Comparison of ENCODE assay signal across 9 cellular contexts in the genomic region with DNA sequence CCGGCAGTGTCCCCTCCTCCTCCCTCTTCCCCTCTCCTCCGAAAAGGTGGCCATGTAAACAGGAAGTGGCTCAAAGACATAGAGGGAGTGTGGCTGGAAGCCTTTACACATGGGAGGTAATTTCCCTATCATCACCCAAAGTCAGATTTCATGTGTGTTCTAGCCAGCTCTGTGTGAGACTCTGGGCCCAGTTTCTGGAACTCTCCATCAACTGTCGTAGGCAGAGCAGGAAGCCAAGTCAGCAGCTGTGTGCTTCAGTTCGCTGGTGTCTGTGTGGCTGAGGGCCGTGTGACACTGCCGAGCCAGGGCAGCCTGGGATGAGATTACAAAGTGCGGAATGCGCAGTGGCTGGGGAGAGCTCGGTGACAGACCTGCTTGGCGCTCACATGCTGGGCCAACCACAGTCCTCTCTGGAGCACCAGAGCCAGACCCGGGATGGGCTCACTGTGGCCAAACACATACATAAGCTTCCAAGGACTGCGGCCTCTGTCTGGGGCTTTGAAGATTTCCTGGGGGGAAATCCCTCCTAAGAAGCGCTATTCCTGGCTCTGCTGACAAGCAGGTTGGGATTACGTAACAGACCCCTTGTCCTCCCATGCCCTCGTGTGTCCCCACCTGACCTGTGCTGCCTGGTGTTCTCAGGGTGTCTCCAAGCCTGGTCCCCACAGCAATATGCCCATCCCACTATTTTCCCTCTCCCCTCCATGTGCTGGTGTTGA. TPM values are rescaled to one million over a fixed set of nuclear protein-coding genes. Genes with fewer than 3 reads are reported as not detected.
DNase-seq lines count a peak whose midpoint lies in the region; ATAC-seq and TF ChIP-seq lines count a peak whose summit lies in the region.
"Had no signal": no experiment of that assay in that cellular context is flagged by ENCODE, and none has a peak within 500 bp of the region (broad histone marks: within the 10 kb centered on the region; RNA-seq: fewer than 3 reads in every experiment).

No MANE protein-coding gene starts in this region.

- H3K27ac Mint-ChIP-seq in GM23338 = peak overlapping the region; percentile 90

- peaks cover 3% of the 10 kb centered on the region for H3K27me3 Mint-ChIP-seq in GM23338 (ENCODE audit: insufficient read depth, low read depth, poor library complexity)

- WGBS in adrenal gland, 4 donors = 37 to 56% (median 40%) methylated on average over 6 to 15 of the region's 15 CpGs

- peak; percentile 32 for DNase-seq in GM23338 (ENCODE audit: low spot score)
- peak; percentile 48 to 92 (median 68) for DNase-seq in adrenal gland
- peak; percentile 44 to 57 for DNase-seq in hippocampal formation (lab: John Stamatoyannopoulos, UW)
- DNase-seq in skeletal muscle cell (ENCODE audit: low read depth) = peak; percentile 64
- no peak for DNase-seq in activated effector memory CD4-positive, alpha-beta T cell treated with anti-CD3 and anti-CD28 coated beads, Interleukin-2, amount 50 U/mL, for 16 hours
- no peak for DNase-seq in activated CD4-positive, CD25-positive, alpha-beta regulatory T cell (lab: John Stamatoyannopoulos, UW)
- no peak for DNase-seq in amniotic stem cell (lab: John Stamatoyannopoulos, UW)
- DNase-seq: activated naive CD8-positive, alpha-beta T cell treated with anti-CD3 and anti-CD28 coated beads, Interleukin-2, amount 50 U/mL, for 24 hours had no signal

- H2AFZ ChIP-seq in GM23338 = no peak overlapping the region

- 0 out of 2 replicates have a peak overlapping the region, but pooled peaks have one; percentile 55 for H3K4me2 ChIP-seq in GM23338

- peaks cover 44% of the 10 kb centered on the region for H3K4me1 Mint-ChIP-seq in GM23338

- 0 out of 2 replicates have a peak, but pooled peaks cover 9% of the 10 kb centered on the region for H3F3A ChIP-seq in GM23338 (replicated peaks; ENCODE audit: low read depth)

- no peak for TF ChIP-seq CTCF in GM23338 (conservative IDR thresholded peaks at IDR 0.05; ENCODE audit: low read depth in 2 of 2)
- TF ChIP-seq CTCF in adrenal gland (IDR thresholded peaks at IDR 0.05) = no peak

- H4K20me1 ChIP-seq in GM23338 (replicated peaks; ENCODE audit: insufficient read depth) = peaks cover 3% of the 10 kb centered on the region

- peak; percentile 23 to 31 for TF ChIP-seq POLR2A in adrenal gland (IDR thresholded peaks at IDR 0.05)

- ATAC-seq in GM23338 (peak; percentile 64), HG02642 (IDR thresholded peaks at IDR 0.05; ENCODE audit: poor library complexity, unreplicated experiment) (no peak)
- ATAC-seq: activated naive CD8-positive, alpha-beta T cell treated with anti-CD3 and anti-CD28 coated beads, Interleukin-2, amount 50 U/mL, for 24 hours had no signal

- H3K9me2 ChIP-seq in GM23338 (ENCODE audit: insufficient read depth) = no peaks in the 10 kb centered on the region

- no peaks in the 10 kb centered on the region for H3K9me3 Mint-ChIP-seq in GM23338
- H3K9me3 Mint-ChIP-seq: activated naive CD8-positive, alpha-beta T cell treated with anti-CD3 and anti-CD28 coated beads, Interleukin-2, amount 50 U/mL, for 24 hours had no signal

- H3K4me1 ChIP-seq in GM23338 (ENCODE audit: insufficient read depth) (peaks cover 25% of the 10 kb centered on the region), adrenal gland (replicated peaks in 1 of 2) (peaks cover 15 to 32% of the 10 kb centered on the region in 2 donors)

- H3K27ac ChIP-seq in GM23338 (ENCODE audit: low read depth) (peak overlapping the region; percentile 87), adrenal gland (peak overlapping the region in 4 of 5 donors; percentile 47 to 73 (median 62))

- H3K36me3 ChIP-seq in GM23338 (ENCODE audit: insufficient read depth) (peaks cover 3% of the 10 kb centered on the region; the same call in 1 of the 2 replicates), adrenal gland (replicated peaks in 1 of 2) (no peaks in the 10 kb centered on the region)

- H3K36me3 Mint-ChIP-seq in GM23338 (ENCODE audit: low read depth) = peaks cover 33% of the 10 kb centered on the region

- intact Hi-C loops in adrenal gland (cut with DNase I) = loop anchor here in 1 of 2 donors (5.0 kb wide), 1 partner anchor 121 kb away; no protein-coding TSS in a partner anchor

- no peak overlapping the region for H3K4me3 ChIP-seq in GM23338
- H3K4me3 ChIP-seq in adrenal gland = no peak overlapping the region
- no peak overlapping the region for H3K4me3 ChIP-seq in skeletal muscle cell (ENCODE audit: low read depth, low read length)

- H3K79me2 ChIP-seq in GM23338 (replicated peaks; ENCODE audit: insufficient read depth) = peaks cover 44% of the 10 kb centered on the region

- H3K4me3 Mint-ChIP-seq in GM23338 = no peak overlapping the region
- H3K4me3 Mint-ChIP-seq: activated naive CD8-positive, alpha-beta T cell treated with anti-CD3 and anti-CD28 coated beads, Interleukin-2, amount 50 U/mL, for 24 hours had no signal

- H3K27me3 ChIP-seq in GM23338 (ENCODE audit: insufficient read depth) (no peaks in the 10 kb centered on the region), adrenal gland (no peaks in the 10 kb centered on the region)

- no peaks in the 10 kb centered on the region for H3K9me3 ChIP-seq in adrenal gland (replicated peaks in 1 of 3)

TF ChIP-seq in GM23338, 12 proteins besides CTCF, POLR2A, EP300 and RAD21 (continues in another document):
- TF ChIP-seq JUNB (IDR thresholded peaks at IDR 0.05; ENCODE audit: unreplicated experiment) = no peak
- TF ChIP-seq ZNF114 (CRISPR knock-in tag; IDR thresholded peaks at IDR 0.05) = no peak
- no peak for TF ChIP-seq CREB1 (CRISPR knock-in tag; IDR thresholded peaks at IDR 0.05; ENCODE audit: low read depth)
- TF ChIP-seq STAT1 (IDR thresholded peaks at IDR 0.05; ENCODE audit: unreplicated experiment) = no peak
- TF ChIP-seq, protein P1, sequence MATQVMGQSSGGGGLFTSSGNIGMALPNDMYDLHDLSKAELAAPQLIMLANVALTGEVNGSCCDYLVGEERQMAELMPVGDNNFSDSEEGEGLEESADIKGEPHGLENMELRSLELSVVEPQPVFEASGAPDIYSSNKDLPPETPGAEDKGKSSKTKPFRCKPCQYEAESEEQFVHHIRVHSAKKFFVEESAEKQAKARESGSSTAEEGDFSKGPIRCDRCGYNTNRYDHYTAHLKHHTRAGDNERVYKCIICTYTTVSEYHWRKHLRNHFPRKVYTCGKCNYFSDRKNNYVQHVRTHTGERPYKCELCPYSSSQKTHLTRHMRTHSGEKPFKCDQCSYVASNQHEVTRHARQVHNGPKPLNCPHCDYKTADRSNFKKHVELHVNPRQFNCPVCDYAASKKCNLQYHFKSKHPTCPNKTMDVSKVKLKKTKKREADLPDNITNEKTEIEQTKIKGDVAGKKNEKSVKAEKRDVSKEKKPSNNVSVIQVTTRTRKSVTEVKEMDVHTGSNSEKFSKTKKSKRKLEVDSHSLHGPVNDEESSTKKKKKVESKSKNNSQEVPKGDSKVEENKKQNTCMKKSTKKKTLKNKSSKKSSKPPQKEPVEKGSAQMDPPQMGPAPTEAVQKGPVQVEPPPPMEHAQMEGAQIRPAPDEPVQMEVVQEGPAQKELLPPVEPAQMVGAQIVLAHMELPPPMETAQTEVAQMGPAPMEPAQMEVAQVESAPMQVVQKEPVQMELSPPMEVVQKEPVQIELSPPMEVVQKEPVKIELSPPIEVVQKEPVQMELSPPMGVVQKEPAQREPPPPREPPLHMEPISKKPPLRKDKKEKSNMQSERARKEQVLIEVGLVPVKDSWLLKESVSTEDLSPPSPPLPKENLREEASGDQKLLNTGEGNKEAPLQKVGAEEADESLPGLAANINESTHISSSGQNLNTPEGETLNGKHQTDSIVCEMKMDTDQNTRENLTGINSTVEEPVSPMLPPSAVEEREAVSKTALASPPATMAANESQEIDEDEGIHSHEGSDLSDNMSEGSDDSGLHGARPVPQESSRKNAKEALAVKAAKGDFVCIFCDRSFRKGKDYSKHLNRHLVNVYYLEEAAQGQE (IDR thresholded peaks at IDR 0.05; ENCODE audit: unreplicated experiment) = no peak

RNA-seq across cellular contexts. Expression of gene UMPS, which starts 50.7 kb away (rescaled TPM):
- total RNA-seq in GM23338 (2014; rRNA removed; shearing (Covaris generic)) = 48.8 and 50.9 TPM in 2 replicates
- polyA plus RNA-seq in GM23338 (2016; fragmentation: Nextera tagmentation; extraction: Ambion mirVana) (40.2 and 44.1 TPM in 2 replicates), adrenal gland (10 to 100 TPM in 2 of 3 donors, 1 to 10 TPM in 1; 8.8 to 45.9 (median 17.7) TPM)
- total RNA-seq in adrenal gland = 10 to 100 TPM; 15.1 to 42.2 (median 26.8) TPM

Comparison
In these comparisons a context has a peak if more than half of its experiments do, and no peak if none do; other contexts are left out.
1. DNase-seq: peak in GM23338 (single experiment), adrenal gland (7 of 7), hippocampal formation (2 of 2) and skeletal muscle cell (single experiment); none in activated effector memory CD4-positive, alpha-beta T cell treated with anti-CD3 and anti-CD28 coated beads, Interleukin-2, amount 50 U/mL, for 16 hours (single experiment), activated CD4-positive, CD25-positive, alpha-beta regulatory T cell (0 of 4) and amniotic stem cell (single experiment).